In genomic region chr3:138915503-138916498, GRCh38 we compare ENCODE assay signal across 8 cellular contexts. TPM values are rescaled to one million over a fixed set of nuclear protein-coding genes. Genes with fewer than 3 reads are reported as not detected.
A peak's percentile ranks its signal among the peaks of the same experiment; 100 is the strongest.
DNase-seq lines count a peak whose midpoint lies in the region; ATAC-seq, FAIRE-seq and TF ChIP-seq lines count a peak whose summit lies in the region.

No MANE protein-coding gene starts in this region.

- peak; percentile 53 for FAIRE-seq in GM19239 (lab: Jason Lieb, UNC)

- H3K36me3 Mint-ChIP-seq in activated CD4-positive, alpha-beta T cell treated with anti-CD3 and anti-CD28 coated beads, Interleukin-2, amount 10 ng/mL, durations not matched to agents 24 days and 14 days (ENCODE audit: low read depth), result no peaks in the 10 kb centered on the region

- H3K36me3 ChIP-seq in BE2C, result no peaks in the 10 kb centered on the region

- H3K4me1 ChIP-seq in BE2C, result no peaks in the 10 kb centered on the region

- H3K27ac ChIP-seq in coronary artery, result peak overlapping the region; percentile 77 to 92

- intact Hi-C loops in activated CD4-positive, alpha-beta T cell treated with anti-CD3 and anti-CD28 coated beads, Interleukin-2, amount 10 ng/mL, durations not matched to agents 24 days and 14 days (cut with micrococcal nuclease), result loop anchor here (1.0 to 10.0 kb wide), 6 partner anchors 82 to 581 kb away; partner anchors contain the start of genes CEP70 and PIK3CB

- H3K27me3 Mint-ChIP-seq in activated CD4-positive, alpha-beta T cell treated with anti-CD3 and anti-CD28 coated beads, Interleukin-2, amount 10 ng/mL, durations not matched to agents 24 days and 14 days, result peaks cover 17% of the 10 kb centered on the region

- peak; percentile 85 for ATAC-seq in HG03439 (IDR thresholded peaks at IDR 0.05; ENCODE audit: unreplicated experiment)
- ATAC-seq in left lobe of liver, result peak; percentile 92

- H3K9me3 ChIP-seq in BE2C, result no peaks in the 10 kb centered on the region

- peak overlapping the region; percentile 88 for H3K4me3 Mint-ChIP-seq in activated CD4-positive, alpha-beta T cell treated with anti-CD3 and anti-CD28 coated beads, Interleukin-2, amount 10 ng/mL, durations not matched to agents 24 days and 14 days

- no peaks in the 10 kb centered on the region for H3K9me3 Mint-ChIP-seq in activated CD4-positive, alpha-beta T cell treated with anti-CD3 and anti-CD28 coated beads, Interleukin-2, amount 10 ng/mL, durations not matched to agents 24 days and 14 days

- peak; percentile 97 for DNase-seq in BE2C
- peak; percentile 87 for DNase-seq in GM19239 (ENCODE audit: insufficient read length, low spot score)
- DNase-seq in NCI-H510A treated with DMSO at 0.1 percent for 48 hours (lab: John Stamatoyannopoulos, UW), result peak; percentile 63
- peak; percentile 94 for DNase-seq in activated CD4-positive, alpha-beta T cell treated with anti-CD3 and anti-CD28 coated beads, Interleukin-2, amount 10 ng/mL, durations not matched to agents 24 days and 14 days
- DNase-seq in coronary artery (ENCODE audit: low spot score), result peak; percentile 92
- DNase-seq in left lobe of liver (ENCODE audit: low spot score), result peak; percentile 98
- peak; percentile 86 to 87 for DNase-seq in stimulated activated CD4-positive, alpha-beta T cell treated with anti-CD3 and anti-CD28 coated beads, Interleukin-2, amount 100 ng/mL, for 24 hours

- H3K4me3 ChIP-seq in BE2C (ENCODE audit: low read depth, low read length) (peak overlapping the region; percentile 82), coronary artery (peak overlapping the region; percentile 81)

- peaks cover 6% of the 10 kb centered on the region for H3K4me1 Mint-ChIP-seq in activated CD4-positive, alpha-beta T cell treated with anti-CD3 and anti-CD28 coated beads, Interleukin-2, amount 10 ng/mL, durations not matched to agents 24 days and 14 days

- H3K27me3 ChIP-seq in BE2C, result no peaks in the 10 kb centered on the region

- peak; percentile 71 for TF ChIP-seq CTCF in BE2C (IDR thresholded peaks at IDR 0.05; ENCODE audit: low read depth, low read length)
- peak; percentile 78 for TF ChIP-seq CTCF in coronary artery (IDR thresholded peaks at IDR 0.05)

- H3K27ac Mint-ChIP-seq in activated CD4-positive, alpha-beta T cell treated with anti-CD3 and anti-CD28 coated beads, Interleukin-2, amount 10 ng/mL, durations not matched to agents 24 days and 14 days, result peak overlapping the region; percentile 76

RNA-seq across cellular contexts. Expression of gene FOXL2, which starts 31.1 kb away (rescaled TPM):
- not detected for polyA plus RNA-seq in BE2C (2012; ENCODE audit: insufficient read depth, insufficient read length, low read depth)
- total RNA-seq in activated CD4-positive, alpha-beta T cell treated with anti-CD3 and anti-CD28 coated beads, Interleukin-2, amount 10 ng/mL, durations not matched to agents 24 days and 14 days, result not detected in 2 replicates
- 0.10 TPM for total RNA-seq in left lobe of liver

RNA-seq across cellular contexts. Expression of gene FOXL2NB, which starts 31.2 kb away (rescaled TPM):
- not detected for polyA plus RNA-seq in BE2C (2012; ENCODE audit: insufficient read depth, insufficient read length, low read depth)
- total RNA-seq in activated CD4-positive, alpha-beta T cell treated with anti-CD3 and anti-CD28 coated beads, Interleukin-2, amount 10 ng/mL, durations not matched to agents 24 days and 14 days, result not detected in 2 replicates
- total RNA-seq in left lobe of liver, result not detected

Comparison
In these comparisons a context has a peak if more than half of its experiments do, and no peak if none do; other contexts are left out.
1. Peak in every context shown above with its lines: DNase-seq, ATAC-seq, H3K4me3 ChIP-seq and H3K27ac ChIP-seq.